Comparison of ENCODE assay signal across 10 cellular contexts in genomic region chr19:18460313-18460712, GRCh38. TPM values are rescaled to one million over a fixed set of nuclear protein-coding genes. Genes with fewer than 3 reads are reported as not detected.
DNase-seq lines count a peak whose midpoint lies in the region; ATAC-seq and TF ChIP-seq lines count a peak whose summit lies in the region.
"Had no signal": no experiment of that assay in that cellular context is flagged by ENCODE, and none has a peak within 500 bp of the region (broad histone marks: within the 10 kb centered on the region; RNA-seq: fewer than 3 reads in every experiment).

No MANE protein-coding gene starts in this region.

- WGBS in gastroesophageal sphincter (ENCODE audit: low coverage in 1 of 2), 2 donors: 0 to 7% methylated on average over 1 to 7 of the region's 10 CpGs
- 17% methylated on average over 10 of the region's 10 CpGs for WGBS in prostate gland

- H3F3A ChIP-seq in MM.1S (ENCODE audit: insufficient read depth, low read length): no peaks in the 10 kb centered on the region

- TF ChIP-seq EP300 in gastroesophageal sphincter (IDR thresholded peaks at IDR 0.05): no peak

- H3K79me2 ChIP-seq in MM.1S (ENCODE audit: low read length): peaks cover 46% of the 10 kb centered on the region

- H3K9me3 Mint-ChIP-seq in type B pancreatic cell: no peaks in the 10 kb centered on the region

- ATAC-seq in gastroesophageal sphincter: peak; percentile 59

- intact Hi-C loops in prostate gland (cut with DNase I): loop anchor here (5.0 kb wide), 2 partner anchors 42 to 387 kb away; no protein-coding TSS in a partner anchor

- H3K27ac ChIP-seq in BLaER1: peak overlapping the region; percentile 20; the same call in 1 of the 2 replicates
- H3K27ac ChIP-seq in VCaP: peak overlapping the region; percentile 18; the same call in 1 of the 2 replicates
- H3K27ac ChIP-seq in gastroesophageal sphincter: peak overlapping the region; percentile 45 to 99 (median 90)
- peak overlapping the region; percentile 46 to 52 for H3K27ac ChIP-seq in prostate gland
- no peak overlapping the region for H3K27ac ChIP-seq in MM.1S (ENCODE audit: low read length)

- no peaks in the 10 kb centered on the region for H3K9me2 ChIP-seq in MM.1S (replicated peaks; ENCODE audit: insufficient read depth, low read length)

- H3K4me3 Mint-ChIP-seq in type B pancreatic cell: no peak overlapping the region

- peaks cover 75% of the 10 kb centered on the region for H4K20me1 ChIP-seq in BLaER1
- no peaks in the 10 kb centered on the region; the same call in 1 of the 2 replicates for H4K20me1 ChIP-seq in MM.1S (ENCODE audit: insufficient read depth, low read length)

- H3K27me3 Mint-ChIP-seq in type B pancreatic cell: no peaks in the 10 kb centered on the region

- TF ChIP-seq POLR2A in gastroesophageal sphincter (IDR thresholded peaks at IDR 0.05) (no peak), prostate gland (IDR thresholded peaks at IDR 0.05) (no peak)

- peak overlapping the region; percentile 83 for H3K4me2 ChIP-seq in BLaER1
- H3K4me2 ChIP-seq in MM.1S (ENCODE audit: low read depth, low read length): no peak overlapping the region

- H3K36me3 ChIP-seq in BLaER1 (peaks cover 85% of the 10 kb centered on the region), gastroesophageal sphincter (peaks cover 0 to 40% of the 10 kb centered on the region in 2 donors), prostate gland (no peaks in the 10 kb centered on the region), MM.1S (replicated peaks; ENCODE audit: insufficient read depth, low read length) (0 out of 2 replicates have a peak, but pooled peaks cover 13% of the 10 kb centered on the region)

- H3K9ac ChIP-seq in BLaER1 (peak overlapping the region; percentile 57; the same call in 1 of the 2 replicates), MM.1S (ENCODE audit: low read length) (no peak overlapping the region)

- no peak overlapping the region for H2AFZ ChIP-seq in MM.1S (ENCODE audit: low read length)

- H3K27ac Mint-ChIP-seq in type B pancreatic cell: no peak overlapping the region

- H3K27me3 ChIP-seq in BLaER1 (no peaks in the 10 kb centered on the region), gastroesophageal sphincter (no peaks in the 10 kb centered on the region), prostate gland (replicated peaks; ENCODE audit: insufficient read depth) (no peaks in the 10 kb centered on the region), MM.1S (replicated peaks; ENCODE audit: insufficient read depth, low read length) (no peaks in the 10 kb centered on the region)

- TF ChIP-seq CTCF in VCaP (conservative IDR thresholded peaks at IDR 0.05) (no peak), gastroesophageal sphincter (IDR thresholded peaks at IDR 0.05) (no peak), prostate gland (IDR thresholded peaks at IDR 0.05) (no peak), type B pancreatic cell (conservative IDR thresholded peaks at IDR 0.05) (no peak), MM.1S (IDR thresholded peaks at IDR 0.05; ENCODE audit: low read length) (no peak)

- H3K4me3 ChIP-seq in BLaER1: no peak overlapping the region
- no peak overlapping the region for H3K4me3 ChIP-seq in gastroesophageal sphincter
- no peak overlapping the region for H3K4me3 ChIP-seq in prostate gland
- no peak overlapping the region for H3K4me3 ChIP-seq in MM.1S (ENCODE audit: low read length)

- H3K36me3 Mint-ChIP-seq in type B pancreatic cell: no peaks in the 10 kb centered on the region

- no peaks in the 10 kb centered on the region for H3K9me3 ChIP-seq in BLaER1
- no peaks in the 10 kb centered on the region for H3K9me3 ChIP-seq in gastroesophageal sphincter
- H3K9me3 ChIP-seq in prostate gland: no peaks in the 10 kb centered on the region
- H3K9me3 ChIP-seq in MM.1S (replicated peaks; ENCODE audit: insufficient read depth, low read length): no peaks in the 10 kb centered on the region

- H3K4me1 ChIP-seq in BLaER1 (peaks cover 64% of the 10 kb centered on the region), gastroesophageal sphincter (peaks cover 14 to 92% (median 45%) of the 10 kb centered on the region in 3 donors), prostate gland (replicated peaks) (peaks cover 17% of the 10 kb centered on the region), MM.1S (ENCODE audit: low read length) (no peaks in the 10 kb centered on the region)

- DNase-seq in prostate gland (ENCODE audit: low spot score): no peak
- DNase-seq in retina: no peak
- no peak for DNase-seq in type B pancreatic cell (ENCODE audit: extremely low spot score, unreplicated experiment)
- no peak for DNase-seq in NCI-H526 (lab: John Stamatoyannopoulos, UW)
- no peak for DNase-seq in MM.1S
- DNase-seq: NCI-H1092; stimulated activated CD4-positive, alpha-beta T cell treated with anti-CD3 and anti-CD28 coated beads, Interleukin-4, amount 100 ng/mL, for 1 hour had no signal

- no peaks in the 10 kb centered on the region for H3K4me1 Mint-ChIP-seq in type B pancreatic cell (ENCODE audit: unreplicated experiment)

RNA-seq across cellular contexts. Expression of gene ISYNA1, which starts 22.4 kb away (rescaled TPM):
- total RNA-seq in gastroesophageal sphincter: 10 to 100 TPM; 15.2 to 31.6 (median 19.8) TPM
- total RNA-seq in prostate gland: 100 to 1,000 TPM in 1 of 2 donors, 10 to 100 TPM in 1; 71.6 to 690 TPM
- 278 and 303 TPM in 2 replicates for total RNA-seq in type B pancreatic cell (ENCODE audit: low replicate concordance)

RNA-seq across cellular contexts. Expression of gene SSBP4, which starts 41.1 kb away (rescaled TPM):
- total RNA-seq in gastroesophageal sphincter (10 to 100 TPM; 58.4 to 76.2 (median 61.3) TPM), prostate gland (100 to 1,000 TPM in 1 of 2 donors, 10 to 100 TPM in 1; 71.5 to 120 TPM), type B pancreatic cell (ENCODE audit: low replicate concordance) (76.7 and 99.0 TPM in 2 replicates)
